11 cellular contexts compared by ENCODE assay signal in the genomic region with DNA sequence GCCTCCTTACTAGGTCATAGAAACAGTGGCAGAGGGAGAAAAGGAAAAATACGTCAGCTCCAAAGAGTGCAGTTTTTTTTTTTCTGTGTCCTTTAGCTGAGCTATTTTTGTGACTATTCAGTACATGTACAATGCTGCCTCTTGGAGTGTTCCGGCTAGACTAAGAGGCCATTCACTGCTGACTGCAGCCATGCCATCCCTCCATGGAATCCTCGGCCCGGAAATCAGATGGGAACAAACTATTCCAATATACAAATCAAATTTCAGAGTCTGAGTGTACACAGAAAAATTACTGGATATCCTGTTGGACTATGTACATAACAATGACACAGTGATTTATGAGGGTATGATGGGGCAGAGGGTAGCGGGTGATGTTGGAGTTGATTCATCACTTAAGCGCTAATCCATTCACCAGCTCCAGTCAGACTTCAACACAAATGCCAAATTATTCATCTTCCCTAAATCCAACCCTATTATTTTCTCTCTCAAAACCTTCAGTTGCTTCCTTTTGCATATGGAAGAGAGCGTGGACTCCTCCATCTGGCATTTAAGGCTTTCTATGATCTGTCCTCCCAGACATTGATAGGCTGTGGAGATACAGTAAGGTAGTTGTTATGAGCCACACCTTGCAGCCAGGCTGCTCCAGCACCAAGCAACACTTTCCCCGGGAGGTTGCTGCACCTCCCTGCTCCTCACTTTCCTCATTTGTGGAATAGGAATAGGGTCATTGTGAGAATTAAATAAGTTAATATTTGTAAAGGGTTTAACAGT.
A peak's percentile ranks its signal among the peaks of the same experiment; 100 is the strongest.
DNase-seq lines count a peak whose midpoint lies in the region; ATAC-seq and TF ChIP-seq lines count a peak whose summit lies in the region.
"Had no signal": no experiment of that assay in that cellular context is flagged by ENCODE, and none has a peak within 500 bp of the region (broad histone marks: within the 10 kb centered on the region; RNA-seq: fewer than 3 reads in every experiment).

No MANE protein-coding gene starts in this region.

- H3K4me1 ChIP-seq in colonic mucosa (peaks cover 20% of the 10 kb centered on the region), lower lobe of right lung (peaks cover 64% of the 10 kb centered on the region), uterus (peaks cover 5 to 14% of the 10 kb centered on the region in 2 donors)

- DNase-seq in NCI-H1417 (lab: John Stamatoyannopoulos, UW) (peak in 2 of 3 experiments; percentile 27 to 72), NCI-H1417 treated with DMSO at 0.1 percent for 48 hours (lab: John Stamatoyannopoulos, UW) (no peak), colonic mucosa (no peak), lower lobe of right lung (no peak), uterus (peak in 1 of 2 donors; percentile 60), type B pancreatic cell (ENCODE audit: extremely low spot score, unreplicated experiment) (no peak), NCI-H2196 treated with DMSO at 0.1 percent for 48 hours (lab: John Stamatoyannopoulos, UW; ENCODE audit: unreplicated experiment) (no peak)

- H3K36me3 Mint-ChIP-seq in type B pancreatic cell, result peaks cover 12% of the 10 kb centered on the region

- H3K27ac Mint-ChIP-seq in type B pancreatic cell, result no peak overlapping the region

- no peaks in the 10 kb centered on the region for H3K36me3 ChIP-seq in colonic mucosa
- H3K36me3 ChIP-seq in lower lobe of right lung, result no peaks in the 10 kb centered on the region
- H3K36me3 ChIP-seq in uterus, result no peaks in the 10 kb centered on the region

- no peak overlapping the region for H3K4me3 Mint-ChIP-seq in type B pancreatic cell

- H3K9me3 Mint-ChIP-seq in type B pancreatic cell, result no peaks in the 10 kb centered on the region

- no peak overlapping the region for H3K9ac ChIP-seq in colonic mucosa (ENCODE audit: low read depth in 2 of 2, low read length in 2 of 2)

- peak overlapping the region; percentile 30 for H3K27ac ChIP-seq in colonic mucosa
- H3K27ac ChIP-seq in lower lobe of right lung, result peak overlapping the region; percentile 14
- peak overlapping the region; percentile 96 to 97 for H3K27ac ChIP-seq in uterus

- H3K9me3 ChIP-seq in colonic mucosa (no peaks in the 10 kb centered on the region), lower lobe of right lung (no peaks in the 10 kb centered on the region), uterus (no peaks in the 10 kb centered on the region)

- ATAC-seq in lower lobe of right lung (peak; percentile 5 to 21), HG02938 (IDR thresholded peaks at IDR 0.05; ENCODE audit: unreplicated experiment) (no peak)
- ATAC-seq: activated CD4-positive, CD25-positive, alpha-beta regulatory T cell treated with anti-CD3 and anti-CD28 coated beads, Interleukin-2, amount 50 U/mL, for 24 hours; K562 had no signal

- no peaks in the 10 kb centered on the region for H3K27me3 Mint-ChIP-seq in type B pancreatic cell

- intact Hi-C loops in colonic mucosa (cut with DNase I), result loop anchor here (10.0 kb wide), 2 partner anchors 108 to 682 kb away; a partner anchor contains a TSS
- intact Hi-C loops in lower lobe of right lung (cut with DNase I), result no loop called here
- intact Hi-C loops in uterus (cut with DNase I; ENCODE audit: low total_unique reads), result loop anchor here (10.0 kb wide), 1 partner anchor 108 kb away; a partner anchor contains a TSS

- TF ChIP-seq CTCF in colonic mucosa (IDR thresholded peaks at IDR 0.05), result no peak
- no peak for TF ChIP-seq CTCF in lower lobe of right lung (IDR thresholded peaks at IDR 0.05)
- TF ChIP-seq CTCF in uterus (IDR thresholded peaks at IDR 0.05), result no peak
- no peak for TF ChIP-seq CTCF in type B pancreatic cell (conservative IDR thresholded peaks at IDR 0.05)

- H3K27me3 ChIP-seq in colonic mucosa, result no peaks in the 10 kb centered on the region
- no peaks in the 10 kb centered on the region for H3K27me3 ChIP-seq in lower lobe of right lung (ENCODE audit: low read depth)
- H3K27me3 ChIP-seq in uterus, result no peaks in the 10 kb centered on the region

- H3K4me3 ChIP-seq in colonic mucosa, result no peak overlapping the region
- no peak overlapping the region for H3K4me3 ChIP-seq in lower lobe of right lung
- no peak overlapping the region for H3K4me3 ChIP-seq in uterus
- H3K4me3 ChIP-seq: K562, lung had no signal

- H3K4me1 Mint-ChIP-seq in type B pancreatic cell (ENCODE audit: unreplicated experiment), result peaks cover 15% of the 10 kb centered on the region

- TF ChIP-seq POLR2A in uterus (IDR thresholded peaks at IDR 0.05), result peak in 1 of 2 donors; percentile 15

Comparison
In these comparisons a context has a peak if more than half of its experiments do, and no peak if none do; other contexts are left out.
1. DNase-seq: peak in NCI-H1417 (2 of 3); none in NCI-H1417 treated with DMSO at 0.1 percent for 48 hours (single experiment), colonic mucosa (single experiment), lower lobe of right lung (single experiment), type B pancreatic cell (single experiment) and NCI-H2196 treated with DMSO at 0.1 percent for 48 hours (single experiment).
2. H3K27ac ChIP-seq: peak in every context shown above with its lines; median percentile 96 in uterus; 30 in colonic mucosa; 14 in lower lobe of right lung.